In the genomic region with DNA sequence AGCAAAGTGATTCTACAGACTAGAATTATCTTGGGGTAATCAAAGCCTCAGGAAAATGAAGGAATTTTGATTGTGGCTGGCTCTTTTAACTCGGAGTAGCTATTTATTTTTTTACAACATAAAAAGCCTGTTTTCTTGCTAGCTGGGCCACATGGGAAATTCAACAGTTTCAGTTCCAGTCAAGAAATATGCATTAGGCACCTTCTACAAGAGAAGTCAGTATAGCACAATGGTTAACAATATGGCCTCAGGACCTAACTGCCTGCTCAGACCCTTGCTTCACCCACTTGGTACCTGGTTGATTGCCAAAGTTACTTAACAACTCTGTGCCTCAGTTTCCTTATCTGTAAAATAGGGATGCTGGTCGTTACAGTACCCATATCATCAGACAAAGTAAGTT, we compare ENCODE assay signal across 24 cellular contexts.
DNase-seq lines count a peak whose midpoint lies in the region; ATAC-seq and TF ChIP-seq lines count a peak whose summit lies in the region.
"Had no signal": no experiment of that assay in that cellular context is flagged by ENCODE, and none has a peak within 500 bp of the region (broad histone marks: within the 10 kb centered on the region; RNA-seq: fewer than 3 reads in every experiment).

No MANE protein-coding gene starts in this region.

- H3K79me2 ChIP-seq in OCI-LY7 (ENCODE audit: insufficient read depth, low read depth, low read length) = no peaks in the 10 kb centered on the region

- H3K4me3 ChIP-seq in OCI-LY7 (ENCODE audit: low read depth, low read length, poor library complexity, severe bottlenecking) = no peak overlapping the region
- H3K4me3 ChIP-seq: A549, Peyer's patch had no signal

- peak; percentile 13 for DNase-seq in OCI-LY7 (ENCODE audit: low spot score)
- peak; percentile 22 for DNase-seq in germinal center (ENCODE audit: low spot score)
- DNase-seq in stimulated activated naive CD4-positive, alpha-beta T cell (lab: John Stamatoyannopoulos, UW) = no peak
- no peak for DNase-seq in HEK293T (ENCODE audit: extremely low spot score)
- no peak for DNase-seq in NCI-H146 treated with DMSO at 0.1 percent for 48 hours (lab: John Stamatoyannopoulos, UW; ENCODE audit: unreplicated experiment)
- DNase-seq: AML-193; Calu3; DND-41; Karpas-422; NCI-H1092 treated with DMSO at 0.1 percent for 48 hours; NCI-H1436; NCI-H187 treated with DMSO at 0.1 percent for 48 hours; NCI-H2171 treated with DMSO at 0.1 percent for 48 hours; NCI-H446; NCI-H526; NCI-H82; NK-92 treated with Interleukin-12 subunit alpha and Interleukin-12 subunit beta, amount 100 ng/mL, for 24 hours; Peyer's patch; SHP77 treated with DMSO at 0.1 percent for 48 hours had no signal

- H3K9me2 ChIP-seq in OCI-LY7 (ENCODE audit: insufficient read depth, low read length) = no peaks in the 10 kb centered on the region

- no peak overlapping the region for H3K27ac ChIP-seq in OCI-LY7 (ENCODE audit: low read depth, low read length, poor library complexity, severe bottlenecking)
- H3K27ac ChIP-seq: A549, HL-60, Peyer's patch had no signal

- 0 out of 2 replicates have a peak overlapping the region, but pooled peaks have one; percentile 3 for H2AFZ ChIP-seq in OCI-LY7 (ENCODE audit: low read length)

- no TSS peak for BruUV-seq in OCI-LY7 (replicated peaks; lab: Mats Ljungman, UMichigan)

- POLR2A ChIA-PET in OCI-LY7 (lab: Charles Lee) (interaction anchor here (0.6 to 1.6 kb wide), 10 partner anchors 9 to 454 kb away, joined by 3 to 7 read pairs (median 4); no protein-coding TSS in a partner anchor), HEK293T (lab: Yijun Ruan, JAX) (no interaction called here)

- peak; percentile 47 for ATAC-seq in GM18868 (IDR thresholded peaks at IDR 0.05; ENCODE audit: unreplicated experiment)
- ATAC-seq in HG03097 (IDR thresholded peaks at IDR 0.05; ENCODE audit: low FRiP score, unreplicated experiment) = no peak
- ATAC-seq: A549, HCT116 had no signal

- H4K20me1 ChIP-seq in OCI-LY7 (ENCODE audit: insufficient read depth, low read length) = no peaks in the 10 kb centered on the region

- peaks cover 19% of the 10 kb centered on the region for H3K9me3 ChIP-seq in OCI-LY7 (ENCODE audit: low read length)

- peaks cover 18% of the 10 kb centered on the region for H3K4me1 ChIP-seq in OCI-LY7 (ENCODE audit: insufficient read depth, low read length, poor library complexity, severe bottlenecking)
- H3K4me1 ChIP-seq: A549, Peyer's patch had no signal

- H3K36me3 ChIP-seq in OCI-LY7 (ENCODE audit: insufficient read depth, low read length) = peaks cover 1% of the 10 kb centered on the region; the same call in 1 of the 2 replicates
- H3K36me3 ChIP-seq: Peyer's patch had no signal

- peak overlapping the region; percentile 25; the same call in 1 of the 2 replicates for H3K4me2 ChIP-seq in OCI-LY7 (ENCODE audit: low read length)
- H3K4me2 ChIP-seq: A549 had no signal

- TF ChIP-seq CTCF in OCI-LY7 (conservative IDR thresholded peaks at IDR 0.05; ENCODE audit: low read length) = no peak

- CTCF ChIA-PET in OCI-LY7 (lab: Charles Lee; ENCODE audit: unreplicated experiment) (no interaction called here), HEK293T (lab: Yijun Ruan, JAX) (no interaction called here)

- intact Hi-C loops in OCI-LY7 (cut with micrococcal nuclease; ENCODE audit: unreplicated experiment) = loop anchor here (5.0 kb wide), 1 partner anchor 492 kb away; no protein-coding TSS in a partner anchor

TF ChIP-seq in HEK293T, 16 proteins besides CTCF, POLR2A, EP300 and RAD21:
- TF ChIP-seq, protein P1, sequence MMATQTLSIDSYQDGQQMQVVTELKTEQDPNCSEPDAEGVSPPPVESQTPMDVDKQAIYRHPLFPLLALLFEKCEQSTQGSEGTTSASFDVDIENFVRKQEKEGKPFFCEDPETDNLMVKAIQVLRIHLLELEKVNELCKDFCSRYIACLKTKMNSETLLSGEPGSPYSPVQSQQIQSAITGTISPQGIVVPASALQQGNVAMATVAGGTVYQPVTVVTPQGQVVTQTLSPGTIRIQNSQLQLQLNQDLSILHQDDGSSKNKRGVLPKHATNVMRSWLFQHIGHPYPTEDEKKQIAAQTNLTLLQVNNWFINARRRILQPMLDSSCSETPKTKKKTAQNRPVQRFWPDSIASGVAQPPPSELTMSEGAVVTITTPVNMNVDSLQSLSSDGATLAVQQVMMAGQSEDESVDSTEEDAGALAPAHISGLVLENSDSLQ (IDR thresholded peaks at IDR 0.05) = no peak
- TF ChIP-seq BHLHE40 (IDR thresholded peaks at IDR 0.05; ENCODE audit: borderline replicate concordance) (no peak), L3MBTL2 (conservative IDR thresholded peaks at IDR 0.05) (no peak), NFRKB (IDR thresholded peaks at IDR 0.05) (no peak), ELF4 (IDR thresholded peaks at IDR 0.05) (no peak), FOXM1 (IDR thresholded peaks at IDR 0.05; ENCODE audit: borderline replicate concordance) (no peak)

Comparison
In these comparisons a context has a peak if more than half of its experiments do, and no peak if none do; other contexts are left out.
1. DNase-seq: peak in OCI-LY7 (single experiment) and germinal center (single experiment); none in stimulated activated naive CD4-positive, alpha-beta T cell (0 of 6), HEK293T (single experiment) and NCI-H146 treated with DMSO at 0.1 percent for 48 hours (single experiment).